In genomic region chr3:57227204-57227929, GRCh38 we compare ENCODE assay signal across 8 cellular contexts. TPM values are rescaled to one million over a fixed set of nuclear protein-coding genes. Genes with fewer than 3 reads are reported as not detected.
DNase-seq lines count a peak whose midpoint lies in the region; ATAC-seq and TF ChIP-seq lines count a peak whose summit lies in the region.

Gene APPL1 (plus strand): TSS chr3:57227729. CDS start chr3:57227884, 155 bp downstream.

- ATAC-seq in GM19452 (IDR thresholded peaks at IDR 0.05; ENCODE audit: unreplicated experiment), result peak; percentile 97
- peak; percentile 39 for ATAC-seq in HG03575 (IDR thresholded peaks at IDR 0.05; ENCODE audit: extremely low read depth, insufficient number of reproducible peaks, low FRiP score, unreplicated experiment)

- H3K9me3 ChIP-seq in NT2/D1 (ENCODE audit: insufficient read depth, low read length), result no peaks in the 10 kb centered on the region
- H3K9me3 ChIP-seq in endodermal cell (ENCODE audit: control insufficient read depth, low read length), result no peaks in the 10 kb centered on the region

- H3K27me3 Mint-ChIP-seq in endodermal cell (ENCODE audit: insufficient read depth), result no peaks in the 10 kb centered on the region

- H3K4me1 Mint-ChIP-seq in endodermal cell, result peaks cover 18% of the 10 kb centered on the region

- peak within 1 kb of the TSS; percentile 69 for H3K27ac ChIP-seq in endodermal cell (ENCODE audit: low read depth, low read length)

- peaks cover 3% of the 10 kb centered on the region for H3K36me3 ChIP-seq in NT2/D1 (ENCODE audit: insufficient read depth, insufficient read length, low read length)
- H3K36me3 ChIP-seq in endodermal cell (ENCODE audit: control insufficient read depth, insufficient read depth, low read length), result peaks cover 6% of the 10 kb centered on the region

- peak within 1 kb of the TSS; percentile 88 for H3K4me3 Mint-ChIP-seq in endodermal cell

- H3K9ac ChIP-seq in NT2/D1 (ENCODE audit: insufficient read length, low read depth) (peak within 1 kb of the TSS; percentile 94), endodermal cell (ENCODE audit: extremely low read depth, low read length, poor library complexity, severe bottlenecking) (peak within 1 kb of the TSS; percentile 59)

- H3K4me3 ChIP-seq in NT2/D1 (ENCODE audit: insufficient read length, low read depth), result peak within 1 kb of the TSS; percentile 75
- peak within 1 kb of the TSS; percentile 83 for H3K4me3 ChIP-seq in endodermal cell (ENCODE audit: low read length)

- peaks cover 18% of the 10 kb centered on the region for H3K27me3 ChIP-seq in NT2/D1 (ENCODE audit: insufficient read depth, insufficient read length)
- H3K27me3 ChIP-seq in endodermal cell (ENCODE audit: control insufficient read depth, insufficient read depth, low read length, poor library complexity, severe bottlenecking), result no peaks in the 10 kb centered on the region

- H3K27ac Mint-ChIP-seq in endodermal cell, result peak within 1 kb of the TSS; percentile 97

- TF ChIP-seq CTCF in endodermal cell (conservative IDR thresholded peaks at IDR 0.05), result no peak

- no peaks in the 10 kb centered on the region for H3K9me3 Mint-ChIP-seq in endodermal cell

- 1 to 11% methylated on average over 14 to 71 of the region's 71 CpGs for WGBS in endodermal cell (ENCODE audit: insufficient coverage in 1 of 2, insufficient read length in 1 of 2), 2 experiments

- DNase-seq in COLO668 (lab: John Stamatoyannopoulos, UW; ENCODE audit: unreplicated experiment) (peak; percentile 94), NT2/D1 (ENCODE audit: low read depth, low spot score) (peak; percentile 92), endodermal cell (peak; percentile 98), mesenteric fat pad (ENCODE audit: low spot score) (peak; percentile 97)
- DNase-seq in activated CD8-positive, alpha-beta memory T cell treated with anti-CD3 and anti-CD28 coated beads, Interleukin-2, amount 50 U/mL, for 24 hours (ENCODE audit: extremely low read depth), result peak; percentile 66
- peak; percentile 68 for DNase-seq in stimulated activated CD8-positive, alpha-beta memory T cell treated with anti-CD3 and anti-CD28 coated beads, Interleukin-15, amount 100 ng/mL, for 1 hour (ENCODE audit: low read depth)

- peaks cover 3% of the 10 kb centered on the region for H3K36me3 Mint-ChIP-seq in endodermal cell (ENCODE audit: low read depth)

- no peaks in the 10 kb centered on the region for H3K4me1 ChIP-seq in NT2/D1 (ENCODE audit: insufficient read depth, insufficient read length)
- peaks cover 3% of the 10 kb centered on the region for H3K4me1 ChIP-seq in endodermal cell (ENCODE audit: control insufficient read depth, insufficient read depth, low read length)

RNA-seq across cellular contexts. Expression of gene APPL1, which starts in this region (rescaled TPM):
- 10 to 100 TPM; 46.9 to 61.1 TPM for total RNA-seq in endodermal cell
- polyA plus RNA-seq in endodermal cell (2013, experiment 1 of 2), result 20.8 TPM
- polyA plus RNA-seq in endodermal cell (2013, experiment 2 of 2), result 23.9 TPM
- total RNA-seq in mesenteric fat pad, result 40.9 TPM

Comparison
In these comparisons a context has a peak if more than half of its experiments do, and no peak if none do; other contexts are left out.
1. Peak in every context shown above with its lines: DNase-seq, ATAC-seq, H3K4me3 ChIP-seq and H3K27ac ChIP-seq.